Comparison of ENCODE assay signal across 9 cellular contexts in the genomic region with DNA sequence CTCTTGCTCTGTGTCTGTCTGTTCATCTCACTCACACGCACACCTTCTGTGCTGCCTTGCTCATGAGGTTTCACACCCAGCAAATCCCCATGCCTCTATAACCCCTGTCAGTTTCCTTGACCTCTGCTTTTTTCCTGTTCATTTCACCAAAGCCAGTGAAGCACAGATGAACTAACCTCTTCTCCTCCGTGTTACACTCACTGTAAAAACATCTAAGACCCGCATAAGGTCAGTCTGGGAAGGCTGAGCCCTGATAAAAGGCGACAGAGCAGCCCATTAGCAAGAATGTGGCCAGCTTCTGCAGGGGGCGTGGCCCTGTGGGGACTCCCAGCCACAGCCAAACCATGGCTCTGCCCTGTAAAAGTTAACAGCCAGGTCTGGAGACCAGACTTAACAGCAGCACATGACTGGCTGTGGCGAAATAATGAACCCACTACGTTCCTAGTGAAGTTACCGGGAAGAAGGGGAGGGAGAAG. TPM values are rescaled to one million over a fixed set of nuclear protein-coding genes. Genes with fewer than 3 reads are reported as not detected.
A peak's percentile ranks its signal among the peaks of the same experiment; 100 is the strongest.
DNase-seq lines count a peak whose midpoint lies in the region; ATAC-seq, FAIRE-seq and TF ChIP-seq lines count a peak whose summit lies in the region.
"Had no signal": no experiment of that assay in that cellular context is flagged by ENCODE, and none has a peak within 500 bp of the region (broad histone marks: within the 10 kb centered on the region; RNA-seq: fewer than 3 reads in every experiment).

No MANE protein-coding gene starts in this region.

- no peak overlapping the region for H2BK5ac ChIP-seq in mesendoderm (ENCODE audit: low read length)

- no peak overlapping the region for H2BK15ac ChIP-seq in mesendoderm (replicated peaks; ENCODE audit: low read depth)

- H3K4ac ChIP-seq in mesendoderm (ENCODE audit: low read depth, low read length), result peak overlapping the region; percentile 99

- no peak for FAIRE-seq in A549 (lab: Jason Lieb, UNC)

- no peak for DNase-seq in A549 (ENCODE audit: low read depth in 1 of 2, low spot score in 1 of 2)
- DNase-seq in M059J (ENCODE audit: low read depth), result peak; percentile 96
- DNase-seq in ecto neural progenitor cell (ENCODE audit: low spot score), result peak; percentile 57
- DNase-seq in mesendoderm, result peak; percentile 97
- DNase-seq in NCI-H2029 treated with DMSO at 0.1 percent for 48 hours (lab: John Stamatoyannopoulos, UW), result no peak
- DNase-seq in COLO668 (lab: John Stamatoyannopoulos, UW; ENCODE audit: unreplicated experiment), result no peak
- DNase-seq in foreskin melanocyte, result no peak
- DNase-seq: activated T-cell treated with anti-CD3 and anti-CD28 coated beads, Interleukin-2, amount 50 U/mL, for 72 hours had no signal

- peak overlapping the region; percentile 32 for H3K9ac ChIP-seq in mesendoderm (ENCODE audit: low read length)

- H3K4me3 ChIP-seq in A549 (no peak overlapping the region), mesendoderm (ENCODE audit: low read length) (no peak overlapping the region)

- peaks cover 38% of the 10 kb centered on the region for H3K4me1 ChIP-seq in A549
- peaks cover 35% of the 10 kb centered on the region for H3K4me1 ChIP-seq in mesendoderm (ENCODE audit: control insufficient read depth, low read depth, low read length)

- H3K79me2 ChIP-seq in mesendoderm (ENCODE audit: control insufficient read depth, insufficient read depth, low read length), result no peaks in the 10 kb centered on the region

- TF ChIP-seq RAD21 in A549 (conservative IDR thresholded peaks at IDR 0.05 in 1 of 2, IDR thresholded peaks at IDR 0.05 in 1 of 2), result no peak

- H3K4me2 ChIP-seq in A549 (peak overlapping the region; percentile 64), mesendoderm (ENCODE audit: low read length) (no peak overlapping the region)

- peak overlapping the region; percentile 63 for H2BK120ac ChIP-seq in mesendoderm (ENCODE audit: low read depth, low read length)

- peaks cover 7% of the 10 kb centered on the region for H3K79me1 ChIP-seq in mesendoderm (ENCODE audit: low read length)

- H4K5ac ChIP-seq in mesendoderm (ENCODE audit: low read length), result no peak overlapping the region

- no peak for TF ChIP-seq POLR2A in A549 (IDR thresholded peaks at IDR 0.05; ENCODE audit: low read length)

- WGBS in A549 (ENCODE audit: missing lambda C conversion rate), result 72% methylated on average over 8 of the region's 8 CpGs
- WGBS in mesendoderm (ENCODE audit: extremely low coverage, insufficient coverage, low lambda C conversion rate), result no CpG with 5 or more reads among the region's 8 CpGs

- no peak for TF ChIP-seq EP300 in A549 (IDR thresholded peaks at IDR 0.05)

- CTCF ChIA-PET in A549 (lab: Yijun Ruan, JAX), result interaction anchor here (0.5 to 11.5 kb wide), 12 partner anchors 11 to 272 kb away, joined by 3 to 156 read pairs (median 4); no protein-coding TSS in a partner anchor

- H3K27ac ChIP-seq in A549 (peak overlapping the region; percentile 61 to 76), mesendoderm (ENCODE audit: low read depth, low read length) (peak overlapping the region; percentile 81)

- H4K8ac ChIP-seq in mesendoderm (ENCODE audit: low read depth, low read length), result no peak overlapping the region

- TF ChIP-seq CTCF in A549 (IDR thresholded peaks at IDR 0.05), result no peak

- H3K18ac ChIP-seq in mesendoderm (ENCODE audit: low read length), result peak overlapping the region; percentile 77

- H2AK5ac ChIP-seq in mesendoderm (ENCODE audit: low read length), result no peak overlapping the region

- no peaks in the 10 kb centered on the region for H3K36me3 ChIP-seq in mesendoderm (ENCODE audit: control insufficient read depth, insufficient read depth, low read length)

- H3K23ac ChIP-seq in mesendoderm (ENCODE audit: low read length), result no peak overlapping the region

- no peaks in the 10 kb centered on the region for H3K9me3 ChIP-seq in A549

- no peaks in the 10 kb centered on the region for H3K27me3 ChIP-seq in mesendoderm (ENCODE audit: insufficient read depth, low read length, poor library complexity)

- peak; percentile 8 to 47; a peak in 3 of 6 replicates for ATAC-seq in A549
- no peak for ATAC-seq in HG02852 (IDR thresholded peaks at IDR 0.05; ENCODE audit: unreplicated experiment)

- POLR2A ChIA-PET in A549 (lab: Yijun Ruan, JAX), result no interaction called here

- peak overlapping the region; percentile 75 for H3K56ac ChIP-seq in mesendoderm (ENCODE audit: low read length)

TF ChIP-seq in A549, 52 proteins besides CTCF, POLR2A, EP300 and RAD21:
- TF ChIP-seq, protein P1, sequence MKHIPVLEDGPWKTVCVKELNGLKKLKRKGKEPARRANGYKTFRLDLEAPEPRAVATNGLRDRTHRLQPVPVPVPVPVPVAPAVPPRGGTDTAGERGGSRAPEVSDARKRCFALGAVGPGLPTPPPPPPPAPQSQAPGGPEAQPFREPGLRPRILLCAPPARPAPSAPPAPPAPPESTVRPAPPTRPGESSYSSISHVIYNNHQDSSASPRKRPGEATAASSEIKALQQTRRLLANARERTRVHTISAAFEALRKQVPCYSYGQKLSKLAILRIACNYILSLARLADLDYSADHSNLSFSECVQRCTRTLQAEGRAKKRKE (CRISPR knock-in tag; IDR thresholded peaks at IDR 0.05; ENCODE audit: low read depth), result no peak
- no peak for TF ChIP-seq HEYL (CRISPR knock-in tag; IDR thresholded peaks at IDR 0.05)
- no peak for TF ChIP-seq RCOR1 (IDR thresholded peaks at IDR 0.05; ENCODE audit: low read depth, low read length)
- no peak for TF ChIP-seq EHMT2 (IDR thresholded peaks at IDR 0.05; ENCODE audit: low read depth)
- no peak for TF ChIP-seq MAFK (IDR thresholded peaks at IDR 0.05; ENCODE audit: partially characterized antibody)
- no peak for TF ChIP-seq NFE2L2 (conservative IDR thresholded peaks at IDR 0.05; ENCODE audit: low read length)
- TF ChIP-seq PHF8 (IDR thresholded peaks at IDR 0.05; ENCODE audit: borderline replicate concordance, low read depth), result no peak
- no peak for TF ChIP-seq POLR2AphosphoS2 (conservative IDR thresholded peaks at IDR 0.05; ENCODE audit: low read length)
- no peak for TF ChIP-seq HDAC2 (IDR thresholded peaks at IDR 0.05)

RNA-seq across cellular contexts. Expression of a gene that starts 42.8 kb away (rescaled TPM):
- polyA plus RNA-seq in A549 (2011; rRNA removed), result 1.3 and 1.5 TPM in 2 replicates
- polyA plus RNA-seq in A549 (2012; cell fraction: cytosol; rRNA removed), result 3.6 and 5.4 TPM in 2 replicates
- 5.3 and 7.9 TPM in 2 replicates for polyA plus RNA-seq in A549 (2012; cell fraction: nucleus; rRNA removed)
- polyA plus RNA-seq in A549 (2017; fragmentation: RNase III; extraction: RNeasy Plus Mini Kit Qiagen cat#74134 plus additional on column Dnase treatment), result 2.3 to 3.5 TPM (median 3.4 TPM) in 3 replicates
- polyA minus RNA-seq in A549 (2011; rRNA and poly(A)+ RNA removed), result 0.83 and 1.3 TPM in 2 replicates
- total RNA-seq in M059J (2014; rRNA removed; shearing (Covaris generic)), result 0.37 and 0.39 TPM in 2 replicates
- 2.4 TPM for polyA plus RNA-seq in mesendoderm (2013, experiment 1 of 2)
- 2.5 TPM for polyA plus RNA-seq in mesendoderm (2013, experiment 2 of 2)

Comparison
In these comparisons a context has a peak if more than half of its experiments do, and no peak if none do; other contexts are left out.
1. DNase-seq: peak in M059J (single experiment), ecto neural progenitor cell (single experiment) and mesendoderm (single experiment); none in A549 (0 of 2), NCI-H2029 treated with DMSO at 0.1 percent for 48 hours (single experiment), COLO668 (single experiment) and foreskin melanocyte (single experiment).